In genomic region chr19:44903602-44904425, GRCh38 we compare ENCODE assay signal across 7 cellular contexts.
DNase-seq lines count a peak whose midpoint lies in the region; ATAC-seq and TF ChIP-seq lines count a peak whose summit lies in the region.

No MANE protein-coding gene starts in this region.

- peak overlapping the region; percentile 62 for H3K27ac ChIP-seq in caudate nucleus (ENCODE audit: low read depth, low read length)
- peak overlapping the region; percentile 52 for H3K27ac ChIP-seq in layer of hippocampus (ENCODE audit: low read depth, low read length)

- peak; percentile 98 for TF ChIP-seq CTCF in GM13977 (IDR thresholded peaks at IDR 0.05; ENCODE audit: extremely low read depth, insufficient read depth, missing control alignments)

- in situ Hi-C loops in GM13977 (cut with MboI; ENCODE audit: low pct_unique_long_range_greater_than_20kb, low sequenced_read_pairs, unreplicated experiment) = no loop called here

- no peak for ATAC-seq in HG02870 (IDR thresholded peaks at IDR 0.05; ENCODE audit: unreplicated experiment)

- DNase-seq in GM13977 (ENCODE audit: low spot score) (peak; percentile 87), NCI-H1694 treated with DMSO at 0.1 percent for 48 hours (lab: John Stamatoyannopoulos, UW) (peak; percentile 33), caudate nucleus (lab: John Stamatoyannopoulos, UW) (peak in 56 of 61 donors; percentile 11 to 80 (median 46))
- DNase-seq in activated CD4-positive, CD25-positive, alpha-beta regulatory T cell treated with anti-CD3 and anti-CD28 coated beads, Interleukin-2, amount 50 U/mL, for 72 hours = peak; percentile 86
- DNase-seq in stimulated activated CD4-positive, alpha-beta T cell treated with anti-CD3 and anti-CD28 coated beads, Interleukin-4, amount 100 ng/mL, for 4 hours = peak; percentile 54 to 77

- H3K27me3 ChIP-seq in layer of hippocampus (ENCODE audit: control insufficient read depth, insufficient read depth, low read length) = no peaks in the 10 kb centered on the region

Comparison
In these comparisons a context has a peak if more than half of its experiments do, and no peak if none do; other contexts are left out.
1. DNase-seq: peak in every context shown above with its lines; median percentile 87 in GM13977; 86 in activated CD4-positive, CD25-positive, alpha-beta regulatory T cell treated with anti-CD3 and anti-CD28 coated beads, Interleukin-2, amount 50 U/mL, for 72 hours; 66 in stimulated activated CD4-positive, alpha-beta T cell treated with anti-CD3 and anti-CD28 coated beads, Interleukin-4, amount 100 ng/mL, for 4 hours; 46 in caudate nucleus; 33 in NCI-H1694 treated with DMSO at 0.1 percent for 48 hours.